In the genomic region with DNA sequence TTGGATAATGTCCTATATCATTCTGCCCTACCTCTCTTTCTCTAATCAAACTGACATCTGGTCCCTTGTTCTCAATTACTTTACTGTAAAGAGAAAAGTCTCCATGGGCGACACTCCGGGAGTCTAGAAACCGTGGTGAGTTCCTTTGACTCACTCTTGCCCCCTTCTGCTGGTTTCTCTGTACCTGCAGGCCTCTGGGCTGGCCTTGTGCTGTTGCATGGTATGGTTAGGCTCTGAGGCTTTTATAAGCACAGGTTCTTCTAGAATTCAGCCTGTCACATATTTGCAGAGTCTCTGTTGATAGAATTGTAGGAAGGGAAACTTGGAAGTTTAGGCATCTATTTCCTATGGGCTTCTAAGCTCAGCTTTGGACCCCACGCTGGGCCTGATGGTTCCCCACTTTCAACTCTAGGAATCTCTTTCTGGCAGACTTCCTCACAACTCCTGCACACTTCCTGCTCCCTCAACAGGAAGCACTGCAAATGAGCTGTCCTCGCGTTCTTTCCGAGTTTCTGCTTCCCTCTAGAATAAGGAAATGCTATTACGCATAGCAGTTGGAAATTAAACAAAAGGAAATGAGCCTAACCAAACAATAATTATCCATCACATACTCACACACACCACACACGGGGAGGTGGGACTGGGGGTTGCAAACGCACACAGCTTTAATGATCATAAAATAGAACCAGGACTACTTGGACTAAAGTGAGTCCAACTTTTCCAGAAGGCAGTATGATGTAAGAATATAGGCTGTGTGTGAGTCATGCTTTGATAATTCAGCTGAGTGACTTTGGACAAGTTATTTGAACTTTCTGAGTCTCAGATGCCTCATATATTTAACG, we compare ENCODE assay signal across 9 cellular contexts.
DNase-seq lines count a peak whose midpoint lies in the region; ATAC-seq and TF ChIP-seq lines count a peak whose summit lies in the region.
"Had no signal": no experiment of that assay in that cellular context is flagged by ENCODE, and none has a peak within 500 bp of the region (broad histone marks: within the 10 kb centered on the region; RNA-seq: fewer than 3 reads in every experiment).

No MANE protein-coding gene starts in this region.

- peaks cover 0 to 3% (median 0%) of the 10 kb centered on the region in 3 donors for H3K36me3 Mint-ChIP-seq in naive thymus-derived CD8-positive, alpha-beta T cell

- TF ChIP-seq POLR2A in transverse colon (IDR thresholded peaks at IDR 0.05): no peak

- no peak for TF ChIP-seq EP300 in transverse colon (IDR thresholded peaks at IDR 0.05; ENCODE audit: low read depth)

- H3K9me3 ChIP-seq in right atrium auricular region: no peaks in the 10 kb centered on the region
- no peaks in the 10 kb centered on the region for H3K9me3 ChIP-seq in transverse colon

- no peak for ATAC-seq in GM18519 (IDR thresholded peaks at IDR 0.05; ENCODE audit: low FRiP score, unreplicated experiment)
- ATAC-seq in naive thymus-derived CD8-positive, alpha-beta T cell: no peak

- intact Hi-C loops in transverse colon (cut with DNase I; ENCODE audit: low total_unique reads): no loop called here

- DNase-seq in DMS 273 (lab: John Stamatoyannopoulos, UW; ENCODE audit: unreplicated experiment) (peak; percentile 14), DMS 273 treated with DMSO at 0.1 percent for 48 hours (lab: John Stamatoyannopoulos, UW) (no peak), UCSD-AML1 (lab: John Stamatoyannopoulos, UW; ENCODE audit: unreplicated experiment) (peak; percentile 58), right atrium auricular region (ENCODE audit: low spot score) (no peak), stromal cell of bone marrow (ENCODE audit: low read depth) (peak; percentile 40), transverse colon (no peak)
- no peak for DNase-seq in naive thymus-derived CD8-positive, alpha-beta T cell
- DNase-seq: activated gamma-delta T cell treated with Interleukin-2 at 50 U/mL for 16 hours had no signal

- in situ Hi-C loops in transverse colon (cut with MboI; ENCODE audit: low pct_ligation_motif_present in 1 of 4, low pct_unique_long_range_greater_than_20kb in 1 of 4, low sequenced_read_pairs in 3 of 4): no loop called here

- peaks cover 0 to 2% (median 0%) of the 10 kb centered on the region in 4 donors for H3K4me1 Mint-ChIP-seq in naive thymus-derived CD8-positive, alpha-beta T cell

- H3K27me3 Mint-ChIP-seq in naive thymus-derived CD8-positive, alpha-beta T cell: peaks cover 4 to 15% (median 8%) of the 10 kb centered on the region in 5 donors

- peaks cover 0 to 44% of the 10 kb centered on the region in 2 donors for H3K4me1 ChIP-seq in right atrium auricular region
- no peaks in the 10 kb centered on the region for H3K4me1 ChIP-seq in transverse colon

- peak in 1 of 2 donors; percentile 50 for TF ChIP-seq CTCF in right atrium auricular region (IDR thresholded peaks at IDR 0.05)
- no peak for TF ChIP-seq CTCF in transverse colon (IDR thresholded peaks at IDR 0.05)

- H3K27me3 ChIP-seq in right atrium auricular region (no peaks in the 10 kb centered on the region), transverse colon (no peaks in the 10 kb centered on the region)

- H3K4me3 Mint-ChIP-seq in naive thymus-derived CD8-positive, alpha-beta T cell: no peak overlapping the region

- H3K4me3 ChIP-seq in right atrium auricular region (no peak overlapping the region), transverse colon (no peak overlapping the region)

- H3K27ac Mint-ChIP-seq in naive thymus-derived CD8-positive, alpha-beta T cell: no peak overlapping the region

- POLR2A ChIA-PET in naive thymus-derived CD8-positive, alpha-beta T cell (lab: Charles Lee): no interaction called here

- WGBS in transverse colon (ENCODE audit: low coverage in 1 of 2), 2 donors: 44 to 59% methylated on average over 5 to 11 of the region's 11 CpGs

- peaks cover 0 to 3% (median 0%) of the 10 kb centered on the region in 9 donors for H3K9me3 Mint-ChIP-seq in naive thymus-derived CD8-positive, alpha-beta T cell

- H3K27ac ChIP-seq in right atrium auricular region (peak overlapping the region; percentile 84 to 92), transverse colon (no peak overlapping the region)

- H3K36me3 ChIP-seq in right atrium auricular region (no peaks in the 10 kb centered on the region), transverse colon (no peaks in the 10 kb centered on the region)

Comparison
In these comparisons a context has a peak if more than half of its experiments do, and no peak if none do; other contexts are left out.
1. DNase-seq: peak in DMS 273 (single experiment), UCSD-AML1 (single experiment) and stromal cell of bone marrow (single experiment); none in DMS 273 treated with DMSO at 0.1 percent for 48 hours (single experiment), right atrium auricular region (single experiment), transverse colon (single experiment) and naive thymus-derived CD8-positive, alpha-beta T cell (0 of 10).
2. H3K27ac ChIP-seq: peak in right atrium auricular region (2 of 2); none in transverse colon (0 of 4).